Comparison of ENCODE assay signal across 7 cellular contexts in the genomic region with DNA sequence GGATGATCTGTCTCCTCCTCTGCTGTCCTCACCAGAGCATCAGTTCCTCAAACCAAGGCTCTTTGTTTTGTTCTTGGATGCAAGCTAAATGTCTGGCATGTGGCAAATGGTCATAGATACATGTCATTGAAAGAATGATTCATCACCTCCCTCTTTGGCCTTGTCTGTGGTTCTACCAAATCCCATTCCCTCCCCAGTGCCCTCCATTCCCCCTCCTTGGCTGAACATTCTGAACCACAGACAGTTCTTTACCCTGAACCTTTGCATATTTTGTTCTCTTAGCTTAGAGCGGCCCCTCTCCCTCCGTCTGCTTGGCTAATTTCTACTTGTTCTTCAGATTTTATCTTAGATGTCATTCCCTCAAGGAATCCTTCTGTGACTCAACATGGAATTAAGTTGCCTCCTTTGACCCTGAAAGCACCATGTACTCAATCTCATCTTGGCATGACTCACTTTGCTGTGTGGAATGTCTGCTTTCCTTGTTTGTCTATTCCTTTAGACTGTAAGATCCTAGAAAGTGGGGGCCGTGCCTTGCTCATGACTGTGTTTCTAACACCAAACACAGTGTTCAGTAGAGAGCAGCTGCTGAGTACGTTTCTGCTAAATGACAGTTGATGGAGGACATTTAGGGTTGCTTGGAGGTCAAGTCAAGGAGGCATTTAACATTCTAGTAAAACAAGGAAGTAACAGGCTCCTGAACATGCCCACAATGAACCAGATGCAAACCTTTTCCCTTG. TPM values are rescaled to one million over a fixed set of nuclear protein-coding genes. Genes with fewer than 3 reads are reported as not detected.
DNase-seq lines count a peak whose midpoint lies in the region; ATAC-seq, FAIRE-seq and TF ChIP-seq lines count a peak whose summit lies in the region.

No MANE protein-coding gene starts in this region.

- in situ Hi-C loops in GM13976 (cut with MboI; ENCODE audit: low sequenced_read_pairs, unreplicated experiment), result no loop called here

- H3K27ac ChIP-seq in HL-60 (replicated peaks) (peak overlapping the region; percentile 49), small intestine (ENCODE audit: low read depth in 1 of 2, low read length in 1 of 2) (peak overlapping the region; percentile 91 to 94)

- H3K36me3 Mint-ChIP-seq in T-helper 2 cell treated with Interferon-gamma antibody and Interleukin-4, amounts not matched to agents 5 μg/mL and 100 μg/mL, for 36 hours (ENCODE audit: low read depth), result peaks cover 58% of the 10 kb centered on the region

- H3K36me3 ChIP-seq in small intestine (ENCODE audit: control insufficient read depth in 2 of 2, insufficient read depth in 2 of 2, low read length in 2 of 2), result no peaks in the 10 kb centered on the region

- no peaks in the 10 kb centered on the region for H3K27me3 Mint-ChIP-seq in T-helper 2 cell treated with Interferon-gamma antibody and Interleukin-4, amounts not matched to agents 5 μg/mL and 100 μg/mL, for 36 hours (ENCODE audit: low read depth)

- H3K4me1 Mint-ChIP-seq in T-helper 2 cell treated with Interferon-gamma antibody and Interleukin-4, amounts not matched to agents 5 μg/mL and 100 μg/mL, for 36 hours (ENCODE audit: low read depth), result peaks cover 61% of the 10 kb centered on the region

- peak overlapping the region; percentile 58 for H3K27ac Mint-ChIP-seq in T-helper 2 cell treated with Interferon-gamma antibody and Interleukin-4, amounts not matched to agents 5 μg/mL and 100 μg/mL, for 36 hours

- peak overlapping the region; percentile 71 for H3K4me3 Mint-ChIP-seq in T-helper 2 cell treated with Interferon-gamma antibody and Interleukin-4, amounts not matched to agents 5 μg/mL and 100 μg/mL, for 36 hours

- H3K9me3 ChIP-seq in small intestine (ENCODE audit: control insufficient read depth, low read depth), result no peaks in the 10 kb centered on the region

- H3K27me3 ChIP-seq in HL-60 (ENCODE audit: insufficient read depth, poor library complexity, severe bottlenecking), result no peaks in the 10 kb centered on the region
- H3K27me3 ChIP-seq in small intestine (ENCODE audit: control insufficient read depth in 2 of 2, insufficient read depth in 2 of 2, low read length in 2 of 2), result no peaks in the 10 kb centered on the region

- WGBS in small intestine, 3 donors, result 31 to 52% (median 46%) methylated on average over 4 of the region's 4 CpGs

- peaks cover 29 to 35% of the 10 kb centered on the region in 2 donors for H3K4me1 ChIP-seq in small intestine (ENCODE audit: control insufficient read depth in 2 of 2, insufficient read depth in 1 of 2, low read depth in 1 of 2, low read length in 1 of 2)

- peak in 1 of 2 experiments; percentile 75 for DNase-seq in HL-60 (ENCODE audit: low read depth in 1 of 2, low spot score in 1 of 2)
- DNase-seq in T-helper 2 cell treated with Interferon-gamma antibody and Interleukin-4, amounts not matched to agents 5 μg/mL and 100 μg/mL, for 36 hours (ENCODE audit: low spot score), result no peak
- DNase-seq in glomerular visceral epithelial cell (ENCODE audit: extremely low spot score), result peak; percentile 95
- DNase-seq in small intestine, result peak; percentile 87
- DNase-seq in GM13976 (ENCODE audit: low spot score), result no peak

- no peak for FAIRE-seq in small intestine (lab: Jason Lieb, UNC)

- ATAC-seq in GM21529 (IDR thresholded peaks at IDR 0.05; ENCODE audit: unreplicated experiment) (no peak), GM19452 (IDR thresholded peaks at IDR 0.05; ENCODE audit: unreplicated experiment) (no peak)

- no peak for TF ChIP-seq CTCF in HL-60 (IDR thresholded peaks at IDR 0.05; ENCODE audit: insufficient read depth, low read length)
- no peak for TF ChIP-seq CTCF in GM13976 (IDR thresholded peaks at IDR 0.05; ENCODE audit: borderline replicate concordance, control extremely low read depth, extremely low read depth, insufficient read depth, missing control alignments)

- H3K9me3 Mint-ChIP-seq in T-helper 2 cell treated with Interferon-gamma antibody and Interleukin-4, amounts not matched to agents 5 μg/mL and 100 μg/mL, for 36 hours, result no peaks in the 10 kb centered on the region

- H3K4me3 ChIP-seq in HL-60 (replicated peaks; ENCODE audit: insufficient read depth, low read length), result no peak overlapping the region
- no peak overlapping the region for H3K4me3 ChIP-seq in small intestine (ENCODE audit: low read depth in 1 of 2, low read length in 2 of 2)

RNA-seq across cellular contexts. Expression of gene ALOX5AP, which starts 8.1 kb away (rescaled TPM):
- polyA plus RNA-seq in small intestine, result 10 to 100 TPM; 14.3 to 36.1 (median 18.6) TPM

Comparison
In these comparisons a context has a peak if more than half of its experiments do, and no peak if none do; other contexts are left out.
1. DNase-seq: peak in glomerular visceral epithelial cell (single experiment) and small intestine (single experiment); none in T-helper 2 cell treated with Interferon-gamma antibody and Interleukin-4, amounts not matched to agents 5 μg/mL and 100 μg/mL, for 36 hours (single experiment) and GM13976 (single experiment).